37 cellular contexts compared by ENCODE assay signal in genomic region chr2:1049691-1050090, GRCh38.
DNase-seq lines count a peak whose midpoint lies in the region; ATAC-seq and TF ChIP-seq lines count a peak whose summit lies in the region.
"Had no signal": no experiment of that assay in that cellular context is flagged by ENCODE, and none has a peak within 500 bp of the region (broad histone marks: within the 10 kb centered on the region; RNA-seq: fewer than 3 reads in every experiment).

No MANE protein-coding gene starts in this region.

- no peak overlapping the region for H3K27ac Mint-ChIP-seq in HFFc6
- H3K27ac Mint-ChIP-seq: activated CD4-positive, alpha-beta memory T cell treated with anti-CD3 and anti-CD28 coated beads for 36 hours; activated T-helper 1 cell treated with anti-CD3 and anti-CD28 coated beads, Interleukin-12 subunit alpha, Interleukin-12 subunit beta, Interleukin-2, Interleukin-4 antibody, amounts not matched to agents 30 ng/mL and 10 ng/mL and 1 ng/mL, durations not matched to agents 14 hours and 24 hours and 36 hours; endodermal cell; GM23338; memory B cell; nephron; stimulated activated naive B cell treated with anti-CD40 and anti-IgM and Interleukin-4, amounts not matched to agents 10 μg/mL and 1 μg/mL and 100 μg/mL, for 72 hours; T-helper 17 cell had no signal

- DNase-seq in HFFc6 (peak; percentile 72), adipocyte (ENCODE audit: low read depth) (peak; percentile 22), fibroblast of peridontal ligament (ENCODE audit: extremely low read depth) (peak; percentile 74), osteoblast (ENCODE audit: insufficient read length, low spot score, missing footprints) (no peak), SK-N-DZ (ENCODE audit: low spot score) (no peak), NCI-H128 (lab: John Stamatoyannopoulos, UW; ENCODE audit: unreplicated experiment) (no peak)
- DNase-seq: activated CD4-positive, alpha-beta memory T cell treated with anti-CD3 and anti-CD28 coated beads for 36 hours; activated CD4-positive, alpha-beta T cell treated with anti-CD3 and anti-CD28 coated beads for 1 hour; activated naive CD4-positive, alpha-beta T cell treated with Interleukin-2 at 50 U/mL for 16 hours; adrenal gland; COR-L47; DMS79; endodermal cell; hippocampal formation; KBM-7; left colon; MM.1S; NCI-H1105 treated with DMSO at 0.1 percent for 48 hours; NCI-H1930; NCI-H226; NCI-H526 treated with DMSO at 0.1 percent for 48 hours; ovary; PC-9; Right ventricle myocardium superior; stimulated activated naive B cell treated with anti-CD40 and anti-IgM and Interleukin-4, amounts not matched to agents 10 μg/mL and 1 μg/mL and 100 μg/mL, for 72 hours; T-helper 17 cell; upper lobe of right lung had no signal

- peaks cover 18% of the 10 kb centered on the region for H3K9me3 ChIP-seq in adipocyte (ENCODE audit: control insufficient read depth, low read length)
- H3K9me3 ChIP-seq in osteoblast (ENCODE audit: low read depth, low read length) = peaks cover 7% of the 10 kb centered on the region
- H3K9me3 ChIP-seq: adrenal gland, ovary, upper lobe of right lung had no signal

- TF ChIP-seq CTCF in HFFc6 (IDR thresholded peaks at IDR 0.05) (no peak), osteoblast (IDR thresholded peaks at IDR 0.05; ENCODE audit: extremely low read depth, low read depth, low read length) (no peak)

- H3K4me1 ChIP-seq in adipocyte (ENCODE audit: control insufficient read depth, insufficient read depth, low read length) = peaks cover 15% of the 10 kb centered on the region
- H3K4me1 ChIP-seq in osteoblast (ENCODE audit: insufficient read depth, low read length) = peaks cover 32% of the 10 kb centered on the region
- H3K4me1 ChIP-seq: adrenal gland, breast epithelium, suprapubic skin, upper lobe of right lung had no signal

- H4K20me1 ChIP-seq in osteoblast (ENCODE audit: insufficient read depth, low read length) = no peaks in the 10 kb centered on the region

- no peak overlapping the region for H3K4me3 Mint-ChIP-seq in HFFc6
- H3K4me3 Mint-ChIP-seq: activated CD4-positive, alpha-beta memory T cell treated with anti-CD3 and anti-CD28 coated beads for 36 hours; activated T-helper 1 cell treated with anti-CD3 and anti-CD28 coated beads, Interleukin-12 subunit alpha, Interleukin-12 subunit beta, Interleukin-2, Interleukin-4 antibody, amounts not matched to agents 30 ng/mL and 10 ng/mL and 1 ng/mL, durations not matched to agents 14 hours and 24 hours and 36 hours; endodermal cell; GM23338; memory B cell; nephron; stimulated activated naive B cell treated with anti-CD40 and anti-IgM and Interleukin-4, amounts not matched to agents 10 μg/mL and 1 μg/mL and 100 μg/mL, for 72 hours; T-helper 17 cell had no signal

- H3K36me3 ChIP-seq in adipocyte (ENCODE audit: control insufficient read depth, insufficient read depth, low read length, severe bottlenecking) = no peaks in the 10 kb centered on the region
- H3K36me3 ChIP-seq in osteoblast (ENCODE audit: insufficient read depth, low read length) = no peaks in the 10 kb centered on the region
- H3K36me3 ChIP-seq: adrenal gland, breast epithelium, ovary, suprapubic skin, upper lobe of right lung had no signal

- peaks cover 13% of the 10 kb centered on the region for H3K9me3 Mint-ChIP-seq in HFFc6
- H3K9me3 Mint-ChIP-seq: activated CD4-positive, alpha-beta memory T cell treated with anti-CD3 and anti-CD28 coated beads for 36 hours; activated T-helper 1 cell treated with anti-CD3 and anti-CD28 coated beads, Interleukin-12 subunit alpha, Interleukin-12 subunit beta, Interleukin-2, Interleukin-4 antibody, amounts not matched to agents 30 ng/mL and 10 ng/mL and 1 ng/mL, durations not matched to agents 14 hours and 24 hours and 36 hours had no signal

- ATAC-seq in HG02852 (IDR thresholded peaks at IDR 0.05; ENCODE audit: unreplicated experiment) (no peak), GM19395 (IDR thresholded peaks at IDR 0.05; ENCODE audit: unreplicated experiment) (no peak)
- ATAC-seq: GM23338; left colon; stimulated activated naive B cell treated with anti-CD40 and anti-IgM and Interleukin-4, amounts not matched to agents 10 μg/mL and 1 μg/mL and 100 μg/mL, for 72 hours; T-helper 17 cell; upper lobe of right lung had no signal

- H3K4me1 Mint-ChIP-seq in HFFc6 (ENCODE audit: low read depth) = peaks cover 69% of the 10 kb centered on the region
- H3K4me1 Mint-ChIP-seq: memory B cell had no signal

- no peak overlapping the region for H3K27ac ChIP-seq in osteoblast (ENCODE audit: low read depth, low read length)
- H3K27ac ChIP-seq: adrenal gland, breast epithelium, C4-2B, coronary artery, ovary, PC-9, suprapubic skin, upper lobe of right lung had no signal

- peak overlapping the region; percentile 41 for H3K4me2 ChIP-seq in osteoblast (ENCODE audit: insufficient read depth, low read length)
- H3K4me2 ChIP-seq: GM23338, PC-9 had no signal

- no peak overlapping the region for H2AFZ ChIP-seq in osteoblast (ENCODE audit: low read length)
- H2AFZ ChIP-seq: GM23338, PC-9 had no signal

- peaks cover 7% of the 10 kb centered on the region for H3K36me3 Mint-ChIP-seq in HFFc6 (ENCODE audit: low read depth)
- H3K36me3 Mint-ChIP-seq: activated CD4-positive, alpha-beta memory T cell treated with anti-CD3 and anti-CD28 coated beads for 36 hours; memory B cell; stimulated activated naive B cell treated with anti-CD40 and anti-IgM and Interleukin-4, amounts not matched to agents 10 μg/mL and 1 μg/mL and 100 μg/mL, for 72 hours had no signal

- H3K27me3 ChIP-seq in adipocyte (replicated peaks; ENCODE audit: control insufficient read depth, insufficient read depth, low read length) (no peaks in the 10 kb centered on the region), osteoblast (ENCODE audit: insufficient read depth, low read length) (no peaks in the 10 kb centered on the region)
- H3K27me3 ChIP-seq: adrenal gland, breast epithelium, ovary, suprapubic skin, upper lobe of right lung had no signal

- H3K79me2 ChIP-seq in osteoblast (ENCODE audit: insufficient read depth, low read length) = peaks cover 2% of the 10 kb centered on the region

- H3K4me3 ChIP-seq in adipocyte (ENCODE audit: low read length) (no peak overlapping the region), osteoblast (ENCODE audit: insufficient read depth, low read length) (no peak overlapping the region)
- H3K4me3 ChIP-seq: adrenal gland, breast epithelium, coronary artery, GM23338, ovary, PC-9, suprapubic skin, upper lobe of right lung had no signal

- no peak overlapping the region for H3K9ac ChIP-seq in adipocyte (ENCODE audit: low read length)

- H3K27me3 Mint-ChIP-seq in HFFc6 (ENCODE audit: insufficient read depth) = no peaks in the 10 kb centered on the region; the same call in 1 of the 2 replicates

Comparison
In these comparisons a context has a peak if more than half of its experiments do, and no peak if none do; other contexts are left out.
1. DNase-seq: peak in HFFc6 (single experiment), adipocyte (single experiment) and fibroblast of peridontal ligament (single experiment); none in osteoblast (single experiment), SK-N-DZ (single experiment) and NCI-H128 (single experiment).